ENCODE assay signal across 8 cellular contexts in genomic region chr3:123201557-123202427, GRCh38. TPM values are rescaled to one million over a fixed set of nuclear protein-coding genes. Genes with fewer than 3 reads are reported as not detected.
DNase-seq lines count a peak whose midpoint lies in the region; ATAC-seq and TF ChIP-seq lines count a peak whose summit lies in the region.

Gene SEC22A (plus strand): TSS chr3:123201943. CDS start chr3:123209218, 7,275 bp downstream.

- no peaks in the 10 kb centered on the region for H3K36me3 Mint-ChIP-seq in immature natural killer cell

- H3K27me3 Mint-ChIP-seq in immature natural killer cell (ENCODE audit: low read depth in 3 of 3) = peaks cover 2 to 9% (median 5%) of the 10 kb centered on the region in 3 donors

- ATAC-seq in GM18907 (IDR thresholded peaks at IDR 0.05; ENCODE audit: unreplicated experiment) = peak; percentile 98
- peak; percentile 97 for ATAC-seq in HG03159 (IDR thresholded peaks at IDR 0.05; ENCODE audit: unreplicated experiment)

- peak within 1 kb of the TSS; percentile 93 to 99 (median 96) for H3K27ac Mint-ChIP-seq in immature natural killer cell

- TF ChIP-seq CTCF in AG04449 (IDR thresholded peaks at IDR 0.05; ENCODE audit: insufficient read depth, low read length, missing control alignments) (no peak), WI38 (IDR thresholded peaks at IDR 0.05; ENCODE audit: low read depth, low read length) (no peak), spleen (IDR thresholded peaks at IDR 0.05 in 8 of 11, conservative IDR thresholded peaks at IDR 0.05 in 3 of 11) (no peak)

- H3K27ac ChIP-seq in caudate nucleus (ENCODE audit: low read depth, low read length) (peak within 1 kb of the TSS; percentile 63), spleen (peak within 1 kb of the TSS; percentile 79 to 93 (median 88))

- peaks cover 0 to 9% (median 0%) of the 10 kb centered on the region in 6 donors for H3K36me3 ChIP-seq in spleen

- no peaks in the 10 kb centered on the region for H3K9me3 Mint-ChIP-seq in immature natural killer cell

- peak within 1 kb of the TSS; percentile 99 for H3K4me3 ChIP-seq in AG04449 (ENCODE audit: low read depth, low read length)
- peak within 1 kb of the TSS; percentile 99 for H3K4me3 ChIP-seq in WI38 (ENCODE audit: low read depth, low read length)
- H3K4me3 ChIP-seq in spleen = peak within 1 kb of the TSS; percentile 60 to 91 (median 78)

- CTCF ChIA-PET in AG04449 (lab: Yijun Ruan, JAX) = interaction anchor here (1.1 kb wide), 1 partner anchor 159 kb away, joined by 3 read pairs; no protein-coding TSS in a partner anchor

- peaks cover 0 to 16% (median 0%) of the 10 kb centered on the region in 8 donors for H3K9me3 ChIP-seq in spleen

- POLR2A ChIA-PET in AG04449 (lab: Yijun Ruan, JAX) = interaction anchor here (0.5 to 1.0 kb wide), 4 partner anchors 10 to 296 kb away, joined by 3 to 4 read pairs (median 3); no protein-coding TSS in a partner anchor

- DNase-seq in AG04449 (ENCODE audit: low read depth, low spot score) = peak; percentile 33
- peak; percentile 85 for DNase-seq in NCI-H2227 treated with DMSO at 0.1 percent for 48 hours (lab: John Stamatoyannopoulos, UW)
- DNase-seq in caudate nucleus (lab: John Stamatoyannopoulos, UW) = peak; percentile 26 to 98 (median 89)
- DNase-seq in immature natural killer cell = peak; percentile 92 to 95 (median 95)
- peak; percentile 99 for DNase-seq in spleen

- H3K4me1 Mint-ChIP-seq in immature natural killer cell = peaks cover 21 to 30% of the 10 kb centered on the region in 2 donors

- intact Hi-C loops in spleen (cut with DNase I; ENCODE audit: low total_unique reads) = no loop called here

- TF ChIP-seq POLR2A in spleen (IDR thresholded peaks at IDR 0.05) = peak in 2 of 3 donors; percentile 7 to 37

- H3K27me3 ChIP-seq in spleen (replicated peaks in 1 of 7) = no peaks in the 10 kb centered on the region

- peak within 1 kb of the TSS; percentile 90 to 99 (median 97) for H3K4me3 Mint-ChIP-seq in immature natural killer cell

- H3K4me1 ChIP-seq in spleen = peaks cover 11 to 35% (median 15%) of the 10 kb centered on the region in 6 donors

- WGBS in spleen, 5 donors = 0 to 1% (median 0%) methylated on average over 49 to 60 of the region's 60 CpGs

RNA-seq across cellular contexts. Expression of gene SEC22A, which starts in this region (rescaled TPM):
- polyA plus RNA-seq in immature natural killer cell = 10 to 100 TPM in 2 of 3 donors, 1 to 10 TPM in 1; 9.6 to 15.3 (median 14.0) TPM
- total RNA-seq in spleen = 10 to 100 TPM; 10.2 to 40.6 (median 15.6) TPM
- 1 to 10 TPM; 6.8 to 8.6 (median 7.6) TPM for polyA plus RNA-seq in spleen

Comparison
In these comparisons a context has a peak if more than half of its experiments do, and no peak if none do; other contexts are left out.
1. Peak in every context shown above with its lines: DNase-seq, ATAC-seq, H3K4me3 ChIP-seq and H3K27ac ChIP-seq.
2. DNase-seq: peak in every context shown above with its lines; median percentile 99 in spleen; 95 in immature natural killer cell; 89 in caudate nucleus; 85 in NCI-H2227 treated with DMSO at 0.1 percent for 48 hours; 33 in AG04449.